ENCODE assay signal across 9 cellular contexts in the genomic region with DNA sequence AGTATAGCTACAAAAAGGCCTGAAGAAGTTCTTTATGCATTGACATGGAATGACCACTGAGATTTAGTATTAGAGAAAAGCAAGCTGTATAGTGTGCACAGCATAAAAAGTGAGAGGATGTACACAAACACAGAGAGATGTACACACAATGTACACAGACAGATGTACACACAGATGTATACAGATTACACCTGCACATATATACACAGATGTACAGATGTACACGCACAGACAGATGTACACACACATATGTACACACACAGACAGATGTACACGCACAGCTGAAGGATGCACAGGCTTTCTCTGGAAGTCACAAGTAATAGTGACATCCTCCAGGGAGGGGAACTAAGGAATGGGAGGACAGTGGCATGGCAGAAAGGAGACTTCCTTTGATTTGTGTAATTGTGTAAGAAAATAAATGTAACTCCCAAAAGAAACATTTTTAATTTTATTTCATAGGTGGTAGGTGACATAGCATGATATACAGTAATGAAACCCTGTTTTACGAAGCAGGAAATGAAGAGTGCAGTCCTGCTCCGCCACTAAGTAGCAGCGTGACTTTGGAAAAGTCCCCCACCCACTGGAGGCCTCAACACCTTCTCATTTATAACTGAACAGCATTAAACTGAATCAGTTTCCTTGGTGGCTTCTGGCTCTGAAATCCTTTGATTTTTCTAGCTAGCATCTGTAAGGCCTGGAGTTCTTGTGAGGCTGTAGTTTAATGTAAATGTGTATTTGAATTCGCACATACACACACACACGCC. TPM values are rescaled to one million over a fixed set of nuclear protein-coding genes. Genes with fewer than 3 reads are reported as not detected.
DNase-seq lines count a peak whose midpoint lies in the region; ATAC-seq, FAIRE-seq and TF ChIP-seq lines count a peak whose summit lies in the region.
"Had no signal": no experiment of that assay in that cellular context is flagged by ENCODE, and none has a peak within 500 bp of the region (broad histone marks: within the 10 kb centered on the region; RNA-seq: fewer than 3 reads in every experiment).

No MANE protein-coding gene starts in this region.

- H3K9me3 ChIP-seq in heart left ventricle (no peaks in the 10 kb centered on the region), colonic mucosa (no peaks in the 10 kb centered on the region)
- H3K9me3 ChIP-seq: uterus had no signal

- peak overlapping the region; percentile 99 for H3K27ac Mint-ChIP-seq in activated CD4-positive, alpha-beta T cell treated with anti-CD3 and anti-CD28 coated beads for 36 hours

- no peak for DNase-seq in GM19239 (ENCODE audit: insufficient read length, low spot score)
- DNase-seq in activated CD4-positive, alpha-beta T cell treated with anti-CD3 and anti-CD28 coated beads for 36 hours: peak; percentile 86
- DNase-seq in effector CD4-positive, alpha-beta T cell: peak; percentile 38
- DNase-seq in stimulated activated CD8-positive, alpha-beta memory T cell treated with anti-CD3 and anti-CD28 coated beads, Interleukin-15, amount 100 ng/mL, for 48 hours (ENCODE audit: low read depth in 2 of 2): peak; percentile 47 to 61
- no peak for DNase-seq in heart left ventricle
- no peak for DNase-seq in colonic mucosa
- DNase-seq: uterus had no signal

- TF ChIP-seq CTCF in heart left ventricle (IDR thresholded peaks at IDR 0.05) (no peak), colonic mucosa (IDR thresholded peaks at IDR 0.05) (no peak)

- intact Hi-C loops in activated CD4-positive, alpha-beta T cell treated with anti-CD3 and anti-CD28 coated beads for 36 hours (cut with DNase I, micrococcal nuclease): loop anchor here (1.0 to 5.0 kb wide), 5 partner anchors 16 to 466 kb away; no protein-coding TSS in a partner anchor
- intact Hi-C loops in heart left ventricle (cut with DNase I): no loop called here
- intact Hi-C loops in colonic mucosa (cut with DNase I): no loop called here

- H3K27ac ChIP-seq in heart left ventricle (peak overlapping the region in 1 of 12 donors; percentile 58), colonic mucosa (no peak overlapping the region)
- H3K27ac ChIP-seq: uterus had no signal

- peak overlapping the region in 1 of 12 donors; percentile 7 for H3K4me3 ChIP-seq in heart left ventricle
- H3K4me3 ChIP-seq in colonic mucosa: no peak overlapping the region
- H3K4me3 ChIP-seq: uterus had no signal

- no peak for TF ChIP-seq POLR2A in heart left ventricle (IDR thresholded peaks at IDR 0.05)

- CTCF ChIA-PET in activated CD4-positive, alpha-beta T cell treated with anti-CD3 and anti-CD28 coated beads for 36 hours (lab: Charles Lee): interaction anchor here (0.6 to 2.4 kb wide), 6 partner anchors 15 to 50 kb away, joined by 3 to 7 read pairs (median 3); no protein-coding TSS in a partner anchor

- peak; percentile 52 for FAIRE-seq in GM19239 (lab: Jason Lieb, UNC)

- no peak overlapping the region for H3K9ac ChIP-seq in colonic mucosa (ENCODE audit: low read depth in 2 of 2, low read length in 2 of 2)

- peak; percentile 31 for ATAC-seq in activated CD4-positive, alpha-beta T cell treated with anti-CD3 and anti-CD28 coated beads for 36 hours
- ATAC-seq in HG03039 (IDR thresholded peaks at IDR 0.05; ENCODE audit: unreplicated experiment): no peak
- no peak for ATAC-seq in HG03045 (IDR thresholded peaks at IDR 0.05; ENCODE audit: unreplicated experiment)
- no peak for ATAC-seq in heart left ventricle

- peak overlapping the region; percentile 75 for H3K4me3 Mint-ChIP-seq in activated CD4-positive, alpha-beta T cell treated with anti-CD3 and anti-CD28 coated beads for 36 hours

- H3K27me3 Mint-ChIP-seq in activated CD4-positive, alpha-beta T cell treated with anti-CD3 and anti-CD28 coated beads for 36 hours: no peaks in the 10 kb centered on the region

- POLR2A ChIA-PET in activated CD4-positive, alpha-beta T cell treated with anti-CD3 and anti-CD28 coated beads for 36 hours (lab: Charles Lee): interaction anchor here (1.1 to 5.1 kb wide), 7 partner anchors 13 to 124 kb away, joined by 3 to 59 read pairs (median 7); a partner anchor contains a TSS

- H3K4me1 ChIP-seq in heart left ventricle (peaks cover 0 to 78% (median 27%) of the 10 kb centered on the region in 12 donors), colonic mucosa (no peaks in the 10 kb centered on the region)

- peaks cover 0 to 3% (median 0%) of the 10 kb centered on the region in 9 donors for H3K36me3 ChIP-seq in heart left ventricle
- no peaks in the 10 kb centered on the region for H3K36me3 ChIP-seq in colonic mucosa
- H3K36me3 ChIP-seq: uterus had no signal

- no peaks in the 10 kb centered on the region for H3K9me3 Mint-ChIP-seq in activated CD4-positive, alpha-beta T cell treated with anti-CD3 and anti-CD28 coated beads for 36 hours (ENCODE audit: low read depth)

- peaks cover 45% of the 10 kb centered on the region for H3K36me3 Mint-ChIP-seq in activated CD4-positive, alpha-beta T cell treated with anti-CD3 and anti-CD28 coated beads for 36 hours (ENCODE audit: low read depth)

- WGBS in heart left ventricle, 4 donors: 70 to 86% (median 83%) methylated on average over 7 of the region's 7 CpGs

- no peaks in the 10 kb centered on the region for H3K27me3 ChIP-seq in heart left ventricle
- no peaks in the 10 kb centered on the region for H3K27me3 ChIP-seq in colonic mucosa
- H3K27me3 ChIP-seq: uterus had no signal

- peaks cover 94% of the 10 kb centered on the region for H3K4me1 Mint-ChIP-seq in activated CD4-positive, alpha-beta T cell treated with anti-CD3 and anti-CD28 coated beads for 36 hours

RNA-seq across cellular contexts. Expression of a gene that starts 14.1 kb away (rescaled TPM):
- total RNA-seq in activated CD4-positive, alpha-beta T cell treated with anti-CD3 and anti-CD28 coated beads for 36 hours: 10 to 100 TPM; 38.5 to 49.8 TPM
- total RNA-seq in heart left ventricle: 1 to 10 TPM in 8 of 9 donors, under 1 TPM in 1; 0.83 to 7.6 (median 3.8) TPM
- polyA plus RNA-seq in heart left ventricle: 1 to 10 TPM in 1 of 2 donors, under 1 TPM in 1; 0.76 to 1.7 TPM
- 1 to 10 TPM; 5.8 to 7.3 TPM for total RNA-seq in colonic mucosa

Comparison
In these comparisons a context has a peak if more than half of its experiments do, and no peak if none do; other contexts are left out.
1. DNase-seq: peak in activated CD4-positive, alpha-beta T cell treated with anti-CD3 and anti-CD28 coated beads for 36 hours (single experiment), effector CD4-positive, alpha-beta T cell (single experiment) and stimulated activated CD8-positive, alpha-beta memory T cell treated with anti-CD3 and anti-CD28 coated beads, Interleukin-15, amount 100 ng/mL, for 48 hours (2 of 2); none in GM19239 (single experiment), heart left ventricle (0 of 5) and colonic mucosa (single experiment).
2. RNA of a gene that starts 14.1 kb away (total RNA-seq): 38.5 to 49.8 TPM in activated CD4-positive, alpha-beta T cell treated with anti-CD3 and anti-CD28 coated beads for 36 hours; 5.8 to 7.3 TPM in colonic mucosa and 0.83 to 7.6 TPM in heart left ventricle; every median in the first group is over 4 times any median in the second.
3. intact Hi-C loops: an anchor here in activated CD4-positive, alpha-beta T cell treated with anti-CD3 and anti-CD28 coated beads for 36 hours (1.0 to 5.0 kb wide); none called in heart left ventricle and colonic mucosa.